In the genomic region with DNA sequence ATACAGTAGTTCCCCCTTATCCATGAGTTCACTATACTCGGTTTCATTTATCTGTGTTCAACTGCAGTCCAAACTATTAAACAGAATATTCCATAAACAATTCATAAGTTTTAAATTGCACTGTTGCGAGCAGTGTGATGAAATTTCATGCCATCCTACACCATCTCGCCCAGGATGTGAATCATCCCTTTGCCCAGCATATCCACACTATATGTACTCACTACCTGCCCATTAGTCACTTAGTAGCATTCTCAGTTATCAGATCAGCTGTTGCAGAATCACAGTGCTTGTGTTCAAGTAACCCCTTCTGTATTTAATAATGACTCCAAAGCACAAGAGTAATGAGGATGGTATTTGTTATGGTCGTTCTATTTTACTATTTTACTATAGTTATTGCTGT, we compare ENCODE assay signal across 1 cellular context.
TF ChIP-seq lines count a peak whose summit lies in the region.

No MANE protein-coding gene starts in this region.

TF ChIP-seq in SK-N-SH, 30 proteins besides CTCF, POLR2A, EP300 and RAD21 (continued from another document):
- TF ChIP-seq NRF1 (IDR thresholded peaks at IDR 0.05; ENCODE audit: low read depth, low read length) (no peak), USF1 (IDR thresholded peaks at IDR 0.05; ENCODE audit: borderline replicate concordance, low read depth) (peak; percentile 46; the same call in 1 of the 2 replicates), MAX (IDR thresholded peaks at IDR 0.05; ENCODE audit: low read depth) (peak; percentile 51), PBX3 (IDR thresholded peaks at IDR 0.05) (peak; percentile 71), USF2 (IDR thresholded peaks at IDR 0.05; ENCODE audit: borderline replicate concordance, low read depth, low read length) (no peak), GATA2 (CRISPR knock-in tag; IDR thresholded peaks at IDR 0.05) (no peak), FOSL2 (IDR thresholded peaks at IDR 0.05; ENCODE audit: borderline replicate concordance, low read depth) (peak; percentile 96), CHD2 (IDR thresholded peaks at IDR 0.05; ENCODE audit: low read length, partially characterized antibody) (no peak), TEAD4 (IDR thresholded peaks at IDR 0.05; ENCODE audit: borderline replicate concordance, insufficient read depth) (0 out of 2 replicates have a peak, but pooled peaks have one; percentile 11), MXI1 (IDR thresholded peaks at IDR 0.05; ENCODE audit: low read depth, low read length) (no peak), ELF1 (IDR thresholded peaks at IDR 0.05) (no peak)
